In genomic region chr1:41742219-41742618, GRCh38 we compare ENCODE assay signal across 1 cellular context.
TF ChIP-seq lines count a peak whose summit lies in the region.

No MANE protein-coding gene starts in this region.

TF ChIP-seq in IMR-90, 13 proteins besides CTCF, POLR2A, EP300 and RAD21:
- TF ChIP-seq RCOR1 (IDR thresholded peaks at IDR 0.05; ENCODE audit: insufficient replicate concordance, low read length) = peak; percentile 25
- TF ChIP-seq MXI1 (IDR thresholded peaks at IDR 0.05; ENCODE audit: borderline replicate concordance, low read depth, low read length) = no peak
- TF ChIP-seq MAZ (IDR thresholded peaks at IDR 0.05; ENCODE audit: borderline replicate concordance, low read depth, low read length) = 0 out of 2 replicates have a peak, but pooled peaks have one; percentile 39
